In genomic region chr5:4815002-4815401, GRCh38 we compare ENCODE assay signal across 2 cellular contexts.
TF ChIP-seq lines count a peak whose summit lies in the region.

No MANE protein-coding gene starts in this region.

TF ChIP-seq in HEK293, 187 proteins besides CTCF, POLR2A, EP300 and RAD21 (continued from another document):
- peak; percentile 79 for TF ChIP-seq ZNF146 (tag by site-specific recombination; IDR thresholded peaks at IDR 0.05)
TF ChIP-seq in HEK293: peak in this region for 1.

TF ChIP-seq in K562, 482 proteins besides CTCF, POLR2A, EP300 and RAD21:
- no peak for TF ChIP-seq HBP1 (CRISPR knock-in tag; IDR thresholded peaks at IDR 0.05)
- peak; percentile 60 for TF ChIP-seq ZNF146 (CRISPR knock-in tag; IDR thresholded peaks at IDR 0.05; ENCODE audit: unreplicated experiment)
- peak; percentile 50 for TF ChIP-seq RBM25 (IDR thresholded peaks at IDR 0.05; ENCODE audit: low read depth, low read length, severe bottlenecking)
